Comparison of ENCODE assay signal across 15 cellular contexts in genomic region chr18:77023115-77023782, GRCh38.
DNase-seq lines count a peak whose midpoint lies in the region; ATAC-seq and TF ChIP-seq lines count a peak whose summit lies in the region.
"Had no signal": no experiment of that assay in that cellular context is flagged by ENCODE, and none has a peak within 500 bp of the region (broad histone marks: within the 10 kb centered on the region; RNA-seq: fewer than 3 reads in every experiment).

No MANE protein-coding gene starts in this region.

- peak; percentile 94 to 99 (median 98) for ATAC-seq in psoas muscle
- no peak for ATAC-seq in GM21526 (IDR thresholded peaks at IDR 0.05; ENCODE audit: low FRiP score, unreplicated experiment)

- intact Hi-C loops in psoas muscle (cut with DNase I) = no loop called here

- DNase-seq in GM13977 (ENCODE audit: low spot score) = peak; percentile 53
- peak; percentile 45 for DNase-seq in NCI-H2107 (lab: John Stamatoyannopoulos, UW)
- peak; percentile 81 for DNase-seq in choroid plexus epithelial cell (ENCODE audit: low read depth)
- DNase-seq in psoas muscle = peak in 1 of 2 donors; percentile 69
- DNase-seq in central memory CD4-positive, alpha-beta T cell = no peak
- no peak for DNase-seq in AML-193 (lab: John Stamatoyannopoulos, UW)
- no peak for DNase-seq in NCI-H2081 treated with DMSO at 0.1 percent for 48 hours (lab: John Stamatoyannopoulos, UW)
- DNase-seq: activated CD4-positive, alpha-beta T cell treated with anti-CD3 and anti-CD28 coated beads for 4 hours; activated T-cell treated with anti-CD3 and anti-CD28 coated beads, Interleukin-2, amount 50 U/mL, for 24 hours; GDM1; Kasumi-1; NCI-H2227 treated with DMSO at 0.1 percent for 48 hours had no signal

- H3K27me3 ChIP-seq in psoas muscle (ENCODE audit: insufficient read depth in 3 of 3, low read length in 2 of 3) = no peaks in the 10 kb centered on the region
- H3K27me3 ChIP-seq: right atrium auricular region had no signal

- H3K36me3 ChIP-seq in psoas muscle (ENCODE audit: insufficient read depth in 1 of 2, low read depth in 1 of 2) = no peaks in the 10 kb centered on the region
- H3K36me3 ChIP-seq: right atrium auricular region had no signal

- peak overlapping the region; percentile 84 for H3K27ac ChIP-seq in psoas muscle
- H3K27ac ChIP-seq: C4-2B, right atrium auricular region had no signal

- in situ Hi-C loops in GM13977 (cut with MboI; ENCODE audit: low pct_unique_long_range_greater_than_20kb, low sequenced_read_pairs, unreplicated experiment) = loop anchor here (25.0 kb wide), 1 partner anchor 189 kb away; no protein-coding TSS in a partner anchor

- H3K4me1 ChIP-seq in psoas muscle = peaks cover 17% of the 10 kb centered on the region
- H3K4me1 ChIP-seq: right atrium auricular region had no signal

- no peak for TF ChIP-seq CTCF in GM13977 (IDR thresholded peaks at IDR 0.05; ENCODE audit: extremely low read depth, insufficient read depth, missing control alignments)
- no peak for TF ChIP-seq CTCF in choroid plexus epithelial cell (conservative IDR thresholded peaks at IDR 0.05; ENCODE audit: low read depth, low read length)
- no peak for TF ChIP-seq CTCF in psoas muscle (IDR thresholded peaks at IDR 0.05)

- no peaks in the 10 kb centered on the region for H3K9me3 ChIP-seq in psoas muscle
- H3K9me3 ChIP-seq: right atrium auricular region had no signal

- no peak overlapping the region for H3K4me3 ChIP-seq in choroid plexus epithelial cell (ENCODE audit: low read depth, low read length)
- H3K4me3 ChIP-seq in psoas muscle = no peak overlapping the region
- H3K4me3 ChIP-seq: right atrium auricular region had no signal

- 32 to 38% (median 35%) methylated on average over 19 of the region's 19 CpGs for WGBS in psoas muscle, 3 donors

Comparison
In these comparisons a context has a peak if more than half of its experiments do, and no peak if none do; other contexts are left out.
1. DNase-seq: peak in GM13977 (single experiment), NCI-H2107 (single experiment) and choroid plexus epithelial cell (single experiment); none in central memory CD4-positive, alpha-beta T cell (single experiment), AML-193 (0 of 2) and NCI-H2081 treated with DMSO at 0.1 percent for 48 hours (single experiment).